ENCODE assay signal across 26 cellular contexts in the genomic region with DNA sequence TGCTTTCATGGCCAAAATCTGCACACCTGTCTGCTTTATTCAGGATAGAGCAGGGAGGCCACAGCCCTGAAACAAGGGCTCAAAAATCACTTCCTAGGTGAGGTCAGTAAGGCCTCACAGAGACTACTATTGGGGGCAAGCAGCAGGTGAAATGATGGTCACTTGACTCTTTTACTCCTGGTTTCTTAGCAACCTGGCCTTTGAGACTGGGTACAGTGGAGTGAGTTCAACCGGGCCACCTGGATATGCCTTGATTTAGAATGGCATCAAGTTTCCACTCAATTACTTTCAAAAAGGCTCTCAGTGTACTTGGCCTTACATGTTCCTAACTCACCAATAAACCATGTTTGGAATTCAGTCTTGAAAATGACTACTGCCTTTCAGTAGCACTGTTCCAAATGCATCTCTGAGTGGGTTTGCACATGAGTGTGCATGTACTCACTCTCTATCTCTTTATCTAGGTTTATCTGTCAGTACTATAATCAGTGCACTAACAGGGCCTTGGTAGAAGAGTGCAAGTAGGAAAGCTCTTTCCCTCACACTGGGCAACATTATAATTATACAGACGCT.
A peak's percentile ranks its signal among the peaks of the same experiment; 100 is the strongest.
DNase-seq lines count a peak whose midpoint lies in the region; ATAC-seq, FAIRE-seq and TF ChIP-seq lines count a peak whose summit lies in the region.
"Had no signal": no experiment of that assay in that cellular context is flagged by ENCODE, and none has a peak within 500 bp of the region (broad histone marks: within the 10 kb centered on the region; RNA-seq: fewer than 3 reads in every experiment).

No MANE protein-coding gene starts in this region.

- H3K4me1 ChIP-seq in astrocyte (ENCODE audit: insufficient read depth, low read length) (no peaks in the 10 kb centered on the region), heart right ventricle (no peaks in the 10 kb centered on the region)
- H3K4me1 ChIP-seq: BLaER1 treated with 17β-estradiol and CSF1 and Interleukin-3, amounts not matched to agents 10 nM and 100 nM; neural progenitor cell; right lobe of liver had no signal

- peak; percentile 14 for DNase-seq in AG04449 (ENCODE audit: low read depth, low spot score)
- DNase-seq in EH (ENCODE audit: low read depth), result peak; percentile 41
- DNase-seq in NCI-H187 treated with DMSO at 0.1 percent for 48 hours (lab: John Stamatoyannopoulos, UW), result peak; percentile 24
- peak; percentile 46 for DNase-seq in astrocyte (ENCODE audit: low read depth)
- DNase-seq in middle frontal gyrus (ENCODE audit: extremely low spot score, low spot score), result no peak
- DNase-seq in NK-92 treated with Interleukin-12 subunit alpha and Interleukin-12 subunit beta, amount 100 ng/mL, for 24 hours (lab: John Stamatoyannopoulos, UW), result no peak
- no peak for DNase-seq in HuH-7.5 (ENCODE audit: low spot score)
- no peak for DNase-seq in heart right ventricle
- DNase-seq: activated CD4-positive, alpha-beta T cell treated with anti-CD3 and anti-CD28 coated beads, Interleukin-2, amount 10 ng/mL, durations not matched to agents 24 days and 14 days; activated naive CD4-positive, alpha-beta T cell treated with anti-CD3 and anti-CD28 coated beads, Interleukin-2, amount 50 U/mL, for 16 hours; anterior cingulate cortex; central memory CD4-positive, alpha-beta T cell; dermis blood vessel endothelial cell; mammary epithelial cell; PC-3; posterior cingulate gyrus; right lobe of liver; stimulated activated naive CD4-positive, alpha-beta T cell treated with Interleukin-2 at 50 U/mL for 16 hours had no signal

- CTCF ChIA-PET in AG04449 (lab: Yijun Ruan, JAX), result no interaction called here

- H3K9me3 Mint-ChIP-seq in astrocyte (ENCODE audit: unreplicated experiment), result no peaks in the 10 kb centered on the region
- H3K9me3 Mint-ChIP-seq: activated CD4-positive, alpha-beta T cell treated with anti-CD3 and anti-CD28 coated beads, Interleukin-2, amount 10 ng/mL, durations not matched to agents 24 days and 14 days; neural progenitor cell had no signal

- H3K9me3 ChIP-seq in astrocyte (ENCODE audit: insufficient read depth, low read depth, low read length) (no peaks in the 10 kb centered on the region), heart right ventricle (no peaks in the 10 kb centered on the region)
- H3K9me3 ChIP-seq: BLaER1 treated with 17β-estradiol and CSF1 and Interleukin-3, amounts not matched to agents 10 nM and 100 nM; right lobe of liver; thoracic aorta had no signal

- no peak overlapping the region for H3K4me3 ChIP-seq in AG04449 (ENCODE audit: low read depth, low read length)
- H3K4me3 ChIP-seq in astrocyte (ENCODE audit: insufficient read depth, low read depth, low read length), result no peak overlapping the region
- H3K4me3 ChIP-seq in heart right ventricle, result no peak overlapping the region
- H3K4me3 ChIP-seq: BLaER1 treated with 17β-estradiol and CSF1 and Interleukin-3, amounts not matched to agents 10 nM and 100 nM; GM12878; neural progenitor cell; right lobe of liver; thoracic aorta had no signal

- POLR2A ChIA-PET in AG04449 (lab: Yijun Ruan, JAX), result no interaction called here

- peaks cover 4% of the 10 kb centered on the region for H3K4me1 Mint-ChIP-seq in astrocyte (ENCODE audit: low read depth, unreplicated experiment)
- H3K4me1 Mint-ChIP-seq: activated CD4-positive, alpha-beta T cell treated with anti-CD3 and anti-CD28 coated beads, Interleukin-2, amount 10 ng/mL, durations not matched to agents 24 days and 14 days; neural progenitor cell had no signal

- 95 to 100% methylated on average over 2 of the region's 2 CpGs for WGBS in heart right ventricle, 2 donors

- ATAC-seq in heart right ventricle, result no peak
- ATAC-seq: GM12878, PC-3, right lobe of liver, Right ventricle myocardium inferior had no signal

- H3K27ac Mint-ChIP-seq in astrocyte (ENCODE audit: unreplicated experiment), result no peak overlapping the region
- H3K27ac Mint-ChIP-seq: activated CD4-positive, alpha-beta T cell treated with anti-CD3 and anti-CD28 coated beads, Interleukin-2, amount 10 ng/mL, durations not matched to agents 24 days and 14 days; neural progenitor cell had no signal

- peak; percentile 50 for FAIRE-seq in astrocyte (lab: Jason Lieb, UNC)
- FAIRE-seq: GM12878, H54, HTR-8/SVneo had no signal

- no peak overlapping the region for H3K9ac ChIP-seq in astrocyte (ENCODE audit: low read length)
- H3K9ac ChIP-seq: BLaER1 treated with 17β-estradiol and CSF1 and Interleukin-3, amounts not matched to agents 10 nM and 100 nM; neural progenitor cell had no signal

- H3K27me3 ChIP-seq in astrocyte (ENCODE audit: insufficient read depth, low read length) (no peaks in the 10 kb centered on the region), heart right ventricle (peaks cover 0 to 3% (median 0%) of the 10 kb centered on the region in 7 donors)
- H3K27me3 ChIP-seq: BLaER1 treated with 17β-estradiol and CSF1 and Interleukin-3, amounts not matched to agents 10 nM and 100 nM; neural progenitor cell; right lobe of liver had no signal

- intact Hi-C loops in heart right ventricle (cut with DNase I), result no loop called here

- H3K27me3 Mint-ChIP-seq in astrocyte (ENCODE audit: low read depth, unreplicated experiment), result no peaks in the 10 kb centered on the region
- H3K27me3 Mint-ChIP-seq: activated CD4-positive, alpha-beta T cell treated with anti-CD3 and anti-CD28 coated beads, Interleukin-2, amount 10 ng/mL, durations not matched to agents 24 days and 14 days had no signal

- no peak overlapping the region for H3K4me2 ChIP-seq in astrocyte (ENCODE audit: low read length)
- H3K4me2 ChIP-seq: BLaER1 treated with 17β-estradiol and CSF1 and Interleukin-3, amounts not matched to agents 10 nM and 100 nM; neural progenitor cell had no signal

- no peak overlapping the region for H3K27ac ChIP-seq in astrocyte (ENCODE audit: low read depth, low read length)
- H3K27ac ChIP-seq in heart right ventricle, result no peak overlapping the region
- H3K27ac ChIP-seq: BLaER1 treated with 17β-estradiol and CSF1 and Interleukin-3, amounts not matched to agents 10 nM and 100 nM; neural progenitor cell; right lobe of liver; thoracic aorta; VCaP had no signal

- H3K36me3 ChIP-seq in astrocyte (ENCODE audit: insufficient read depth, low read length) (no peaks in the 10 kb centered on the region), heart right ventricle (peaks cover 0 to 11% (median 0%) of the 10 kb centered on the region in 9 donors)
- H3K36me3 ChIP-seq: BLaER1 treated with 17β-estradiol and CSF1 and Interleukin-3, amounts not matched to agents 10 nM and 100 nM; neural progenitor cell; right lobe of liver; thoracic aorta had no signal

- no peak overlapping the region for H3K4me3 Mint-ChIP-seq in astrocyte (ENCODE audit: unreplicated experiment)
- H3K4me3 Mint-ChIP-seq: activated CD4-positive, alpha-beta T cell treated with anti-CD3 and anti-CD28 coated beads, Interleukin-2, amount 10 ng/mL, durations not matched to agents 24 days and 14 days; neural progenitor cell had no signal

- TF ChIP-seq CTCF in AG04449 (IDR thresholded peaks at IDR 0.05; ENCODE audit: insufficient read depth, low read length, missing control alignments) (no peak), astrocyte (IDR thresholded peaks at IDR 0.05; ENCODE audit: insufficient read depth, low read depth, low read length) (no peak), heart right ventricle (IDR thresholded peaks at IDR 0.05) (no peak)

- no peaks in the 10 kb centered on the region for H4K20me1 ChIP-seq in astrocyte (ENCODE audit: insufficient read depth, low read length)
- H4K20me1 ChIP-seq: BLaER1 treated with 17β-estradiol and CSF1 and Interleukin-3, amounts not matched to agents 10 nM and 100 nM had no signal

- H3K36me3 Mint-ChIP-seq in astrocyte (ENCODE audit: low read depth, unreplicated experiment), result peaks cover 3% of the 10 kb centered on the region
- H3K36me3 Mint-ChIP-seq: neural progenitor cell had no signal

- H2AFZ ChIP-seq in astrocyte (ENCODE audit: low read depth, low read length), result no peak overlapping the region
- H2AFZ ChIP-seq: neural progenitor cell had no signal

- no peaks in the 10 kb centered on the region for H3K79me2 ChIP-seq in astrocyte (ENCODE audit: insufficient read depth, low read length)

Comparison
In these comparisons a context has a peak if more than half of its experiments do, and no peak if none do; other contexts are left out.
1. DNase-seq: peak in AG04449 (single experiment), EH (single experiment), NCI-H187 treated with DMSO at 0.1 percent for 48 hours (single experiment) and astrocyte (single experiment); none in middle frontal gyrus (single experiment), NK-92 treated with Interleukin-12 subunit alpha and Interleukin-12 subunit beta, amount 100 ng/mL, for 24 hours (single experiment), HuH-7.5 (single experiment) and heart right ventricle (0 of 2).